In the genomic region with DNA sequence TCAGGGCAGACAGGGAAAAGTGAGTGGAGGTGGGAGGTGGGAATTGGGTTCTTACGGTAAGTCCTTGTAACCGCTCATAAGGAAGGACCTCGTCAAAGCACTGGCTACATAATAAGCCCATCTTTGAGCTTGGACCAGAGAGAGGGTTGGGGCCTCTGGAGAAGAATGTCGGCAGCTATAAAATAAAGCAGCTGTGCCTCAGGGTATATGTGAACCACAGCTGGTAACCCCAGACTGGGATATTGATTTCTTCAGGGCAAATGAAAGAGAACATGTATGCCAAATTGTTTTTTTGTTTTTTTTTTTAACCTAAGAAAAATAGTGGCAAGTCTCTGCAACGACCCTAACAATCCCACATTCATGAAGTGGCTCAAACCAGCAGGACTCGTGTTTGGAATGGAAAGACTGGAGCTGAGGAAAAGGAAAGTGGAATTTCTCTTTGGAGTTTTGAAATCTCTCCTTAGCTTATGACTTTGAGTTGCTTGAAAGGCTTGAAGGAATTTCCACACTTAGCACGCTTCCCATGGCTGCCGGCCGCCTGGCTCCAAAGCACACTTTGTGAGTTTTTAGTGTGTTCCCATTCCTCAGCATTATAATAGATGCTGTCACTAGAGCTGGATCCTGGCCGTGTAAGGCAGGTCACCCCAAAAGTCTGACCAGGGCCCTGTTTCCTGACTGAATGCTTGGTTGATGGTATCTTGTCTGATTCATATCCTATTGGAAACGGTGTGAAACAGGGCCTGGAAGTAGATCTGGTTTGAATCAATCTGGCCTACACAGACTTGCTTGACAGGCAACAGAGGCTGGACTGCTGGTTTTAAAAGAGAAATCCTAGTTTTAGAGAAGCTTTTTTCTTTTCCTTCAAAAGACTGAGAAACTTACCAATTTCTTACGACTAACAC, we compare ENCODE assay signal across 22 cellular contexts.
DNase-seq lines count a peak whose midpoint lies in the region; ATAC-seq and TF ChIP-seq lines count a peak whose summit lies in the region.
"Had no signal": no experiment of that assay in that cellular context is flagged by ENCODE, and none has a peak within 500 bp of the region (broad histone marks: within the 10 kb centered on the region; RNA-seq: fewer than 3 reads in every experiment).

No MANE protein-coding gene starts in this region.

- H3K36me3 Mint-ChIP-seq in mesothelial cell of epicardium (no peaks in the 10 kb centered on the region), GM23338 (ENCODE audit: low read depth) (no peaks in the 10 kb centered on the region)
- H3K36me3 Mint-ChIP-seq: CD14-positive monocyte had no signal

- TF ChIP-seq POLR2A in esophagus squamous epithelium (IDR thresholded peaks at IDR 0.05) = no peak

- no peaks in the 10 kb centered on the region; the same call in 1 of the 2 replicates for H3K9me3 ChIP-seq in SJCRH30 (replicated peaks)
- no peaks in the 10 kb centered on the region for H3K9me3 ChIP-seq in esophagus squamous epithelium
- H3K9me3 ChIP-seq: mucosa of descending colon had no signal

- intact Hi-C loops in esophagus squamous epithelium (cut with DNase I) = no loop called here

- H3K4me3 Mint-ChIP-seq in mesothelial cell of epicardium = no peak overlapping the region
- no peak overlapping the region for H3K4me3 Mint-ChIP-seq in GM23338
- H3K4me3 Mint-ChIP-seq: CD14-positive monocyte had no signal

- H3K9me3 Mint-ChIP-seq in mesothelial cell of epicardium = no peaks in the 10 kb centered on the region
- H3K9me3 Mint-ChIP-seq in GM23338 = no peaks in the 10 kb centered on the region; the same call in 2 of the 3 replicates

- no peaks in the 10 kb centered on the region for H3F3A ChIP-seq in GM23338 (replicated peaks; ENCODE audit: low read depth)

- WGBS in esophagus squamous epithelium, 2 donors = 68 to 74% methylated on average over 10 to 12 of the region's 12 CpGs

- TF ChIP-seq CTCF in fibroblast of mammary gland (conservative IDR thresholded peaks at IDR 0.05; ENCODE audit: control insufficient read depth, insufficient read depth, low read depth, low read length) (no peak), mesothelial cell of epicardium (IDR thresholded peaks at IDR 0.05; ENCODE audit: unreplicated experiment) (no peak), GM23338 (conservative IDR thresholded peaks at IDR 0.05; ENCODE audit: low read depth in 2 of 2) (no peak), esophagus squamous epithelium (IDR thresholded peaks at IDR 0.05) (no peak)

- H3K4me1 ChIP-seq in SJCRH30 (peaks cover 38% of the 10 kb centered on the region), GM23338 (ENCODE audit: insufficient read depth) (peaks cover 6% of the 10 kb centered on the region; the same call in 1 of the 2 replicates), esophagus squamous epithelium (no peaks in the 10 kb centered on the region)

- no peaks in the 10 kb centered on the region for H3K27me3 Mint-ChIP-seq in mesothelial cell of epicardium (ENCODE audit: low read depth)
- no peaks in the 10 kb centered on the region for H3K27me3 Mint-ChIP-seq in GM23338 (ENCODE audit: insufficient read depth, low read depth, poor library complexity)

- H3K4me1 Mint-ChIP-seq in mesothelial cell of epicardium = peaks cover 36% of the 10 kb centered on the region
- peaks cover 17% of the 10 kb centered on the region for H3K4me1 Mint-ChIP-seq in GM23338
- H3K4me1 Mint-ChIP-seq: CD14-positive monocyte had no signal

- ATAC-seq in HG03354 (IDR thresholded peaks at IDR 0.05; ENCODE audit: poor library complexity, severe bottlenecking, unreplicated experiment) (no peak), GM23338 (no peak)
- ATAC-seq: foreskin keratinocyte, mucosa of descending colon had no signal

- DNase-seq in EL (peak; percentile 61), SJCRH30 (peak; percentile 63 to 83), fibroblast of mammary gland (ENCODE audit: low read depth) (peak; percentile 55), mesothelial cell of epicardium (ENCODE audit: low spot score in 2 of 2, unreplicated experiment in 2 of 2) (no peak), GM23338 (ENCODE audit: low spot score) (no peak), midbrain (lab: John Stamatoyannopoulos, UW) (no peak), esophagus squamous epithelium (lab: John Stamatoyannopoulos, UW) (no peak)
- DNase-seq: activated CD8-positive, alpha-beta memory T cell treated with anti-CD3 and anti-CD28 coated beads, Interleukin-2, amount 50 U/mL, for 48 hours; activated effector memory CD4-positive, alpha-beta T cell treated with Interleukin-2 at 50 U/mL for 16 hours; caudate nucleus; effector CD4-positive, alpha-beta T cell; foreskin keratinocyte; KG1; mucosa of descending colon; MV-4-11; NCI-H187 treated with DMSO at 0.1 percent for 48 hours; NCI-H2227 treated with DMSO at 0.1 percent for 48 hours; NCI-H82; stimulated activated CD4-positive, alpha-beta T cell treated with anti-CD3 and anti-CD28 coated beads, Interleukin-12 subunit alpha, Interleukin-12 subunit beta, amount 100 ng/mL, for 4 hours; stimulated activated CD8-positive, alpha-beta memory T cell treated with anti-CD3 and anti-CD28 coated beads, Interleukin-4, amount 100 ng/mL, for 48 hours had no signal

- H3K27ac ChIP-seq in SJCRH30 = peak overlapping the region; percentile 43; the same call in 1 of the 2 replicates
- H3K27ac ChIP-seq in GM23338 (ENCODE audit: low read depth) = no peak overlapping the region
- H3K27ac ChIP-seq in esophagus squamous epithelium = no peak overlapping the region
- H3K27ac ChIP-seq: foreskin keratinocyte had no signal

- no peak overlapping the region for H2AFZ ChIP-seq in GM23338

- H3K36me3 ChIP-seq in SJCRH30 (no peaks in the 10 kb centered on the region), GM23338 (ENCODE audit: insufficient read depth) (no peaks in the 10 kb centered on the region), esophagus squamous epithelium (no peaks in the 10 kb centered on the region)

- H3K4me2 ChIP-seq in GM23338 = no peak overlapping the region

- H3K9me2 ChIP-seq in GM23338 (ENCODE audit: insufficient read depth) = peaks cover 19% of the 10 kb centered on the region

- no peaks in the 10 kb centered on the region for H4K20me1 ChIP-seq in GM23338 (replicated peaks; ENCODE audit: insufficient read depth)

- no peaks in the 10 kb centered on the region for H3K79me2 ChIP-seq in GM23338 (replicated peaks; ENCODE audit: insufficient read depth)

- H3K4me3 ChIP-seq in SJCRH30 (no peak overlapping the region), fibroblast of mammary gland (ENCODE audit: control insufficient read depth, low read depth, low read length) (no peak overlapping the region), GM23338 (no peak overlapping the region), esophagus squamous epithelium (no peak overlapping the region)
- H3K4me3 ChIP-seq: mucosa of descending colon had no signal

- no peaks in the 10 kb centered on the region for H3K27me3 ChIP-seq in SJCRH30
- H3K27me3 ChIP-seq in GM23338 (ENCODE audit: insufficient read depth) = no peaks in the 10 kb centered on the region
- no peaks in the 10 kb centered on the region for H3K27me3 ChIP-seq in esophagus squamous epithelium
- H3K27me3 ChIP-seq: foreskin keratinocyte had no signal

- H3K27ac Mint-ChIP-seq in mesothelial cell of epicardium = peak overlapping the region; percentile 82
- no peak overlapping the region for H3K27ac Mint-ChIP-seq in GM23338
- H3K27ac Mint-ChIP-seq: CD14-positive monocyte had no signal

TF ChIP-seq in GM23338, 12 proteins besides CTCF, POLR2A, EP300 and RAD21 (continues in another document):
- TF ChIP-seq NANOG (IDR thresholded peaks at IDR 0.05; ENCODE audit: borderline replicate concordance) (no peak), EZH2phosphoT487 (IDR thresholded peaks at IDR 0.05; ENCODE audit: unreplicated experiment) (no peak), ETS1 (IDR thresholded peaks at IDR 0.05) (no peak), CREB1 (CRISPR knock-in tag; IDR thresholded peaks at IDR 0.05; ENCODE audit: low read depth) (no peak), JUNB (IDR thresholded peaks at IDR 0.05; ENCODE audit: unreplicated experiment) (no peak), STAT1 (IDR thresholded peaks at IDR 0.05; ENCODE audit: unreplicated experiment) (no peak), ZNF114 (CRISPR knock-in tag; IDR thresholded peaks at IDR 0.05) (no peak), POLR2AphosphoS5 (IDR thresholded peaks at IDR 0.05; ENCODE audit: low read depth) (no peak), REST (IDR thresholded peaks at IDR 0.05; ENCODE audit: unreplicated experiment) (no peak)

Comparison
In these comparisons a context has a peak if more than half of its experiments do, and no peak if none do; other contexts are left out.
1. DNase-seq: peak in EL (single experiment), SJCRH30 (2 of 2) and fibroblast of mammary gland (single experiment); none in mesothelial cell of epicardium (0 of 2), GM23338 (single experiment), midbrain (single experiment) and esophagus squamous epithelium (single experiment).